9 cellular contexts compared by ENCODE assay signal in the genomic region with DNA sequence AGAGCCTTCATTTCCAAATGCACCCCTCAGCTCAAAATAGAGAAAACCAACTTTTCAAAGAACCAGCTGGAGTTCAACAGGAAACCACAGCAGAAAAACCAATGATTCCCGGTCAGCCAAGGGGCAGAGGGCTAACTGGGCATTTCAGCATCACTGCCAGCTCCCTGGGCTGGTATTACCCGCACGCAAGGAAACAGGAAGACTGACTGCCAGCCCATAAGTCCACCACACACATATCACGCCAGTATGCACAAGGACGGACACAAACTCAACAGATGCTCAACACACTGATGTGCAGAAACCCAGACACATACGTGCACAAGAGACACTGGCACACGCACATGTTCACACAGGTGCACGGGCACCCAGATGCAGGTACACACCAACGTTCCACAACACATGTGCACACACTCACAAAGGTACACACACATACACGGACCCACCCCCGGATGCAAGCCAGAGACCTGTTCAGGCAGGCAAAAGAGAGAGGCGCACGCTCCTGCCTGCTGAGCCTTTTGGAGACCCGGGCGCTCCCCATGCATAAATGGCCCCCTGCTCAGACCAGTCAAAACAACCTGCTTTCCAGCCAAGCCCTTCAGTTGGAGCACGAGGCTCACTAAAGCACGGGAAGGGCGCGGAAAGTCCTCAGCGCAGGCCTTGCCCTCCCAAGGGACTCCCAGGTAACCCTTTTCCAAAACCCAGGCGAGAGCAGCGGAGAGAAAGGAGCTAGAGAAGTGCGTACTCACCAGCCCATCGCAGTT. TPM values are rescaled to one million over a fixed set of nuclear protein-coding genes. Genes with fewer than 3 reads are reported as not detected.
A peak's percentile ranks its signal among the peaks of the same experiment; 100 is the strongest.
DNase-seq lines count a peak whose midpoint lies in the region; ATAC-seq and TF ChIP-seq lines count a peak whose summit lies in the region.
"Had no signal": no experiment of that assay in that cellular context is flagged by ENCODE, and none has a peak within 500 bp of the region (broad histone marks: within the 10 kb centered on the region; RNA-seq: fewer than 3 reads in every experiment).

No MANE protein-coding gene starts in this region.

- no peaks in the 10 kb centered on the region for H3K9me3 Mint-ChIP-seq in chondrocyte (ENCODE audit: low read depth)
- H3K9me3 Mint-ChIP-seq in CD14-positive monocyte, result peaks cover 0 to 14% (median 6%) of the 10 kb centered on the region in 7 donors
- no peaks in the 10 kb centered on the region for H3K9me3 Mint-ChIP-seq in T-cell
- H3K9me3 Mint-ChIP-seq: stimulated activated naive CD8-positive, alpha-beta T cell treated with anti-CD3 and anti-CD28 coated beads, Interleukin-15, Interleukin-2, amounts not matched to agents 100 ng/mL and 50 ng/mL, for 24 hours had no signal

- WGBS in right lobe of liver (ENCODE audit: insufficient coverage, low coverage, low lambda C conversion rate, missing lambda C conversion rate), result 16% methylated on average over 5 of the region's 24 CpGs

- TF ChIP-seq POLR2A in right lobe of liver (IDR thresholded peaks at IDR 0.05), result no peak

- H3K27ac ChIP-seq in right lobe of liver (no peak overlapping the region), subcutaneous abdominal adipose tissue (ENCODE audit: low read depth, low read length) (no peak overlapping the region)

- peak overlapping the region; percentile 54 for H3K27ac Mint-ChIP-seq in chondrocyte (ENCODE audit: unreplicated experiment)
- H3K27ac Mint-ChIP-seq in CD14-positive monocyte, result no peak overlapping the region
- H3K27ac Mint-ChIP-seq in T-cell, result no peak overlapping the region
- H3K27ac Mint-ChIP-seq: stimulated activated naive CD8-positive, alpha-beta T cell treated with anti-CD3 and anti-CD28 coated beads, Interleukin-15, Interleukin-2, amounts not matched to agents 100 ng/mL and 50 ng/mL, for 24 hours had no signal

- intact Hi-C loops in right lobe of liver (cut with DNase I) (no loop called here), CD14-positive monocyte (cut with micrococcal nuclease) (no loop called here)

- H3K4me1 Mint-ChIP-seq in chondrocyte (ENCODE audit: low read depth) (peaks cover 24% of the 10 kb centered on the region), CD14-positive monocyte (peaks cover 14% of the 10 kb centered on the region), T-cell (peaks cover 7 to 21% (median 15%) of the 10 kb centered on the region in 3 donors)

- no peaks in the 10 kb centered on the region for H3K36me3 ChIP-seq in right lobe of liver
- peaks cover 0 to 12% (median 8%) of the 10 kb centered on the region in 5 donors for H3K36me3 ChIP-seq in subcutaneous abdominal adipose tissue (ENCODE audit: control insufficient read depth in 5 of 5, insufficient read depth in 5 of 5, low read length in 5 of 5)

- CTCF ChIA-PET in T-cell (lab: Charles Lee), result no interaction called here

- H3K36me3 Mint-ChIP-seq in chondrocyte (ENCODE audit: low read depth) (peaks cover 3% of the 10 kb centered on the region), CD14-positive monocyte (peaks cover 0 to 8% of the 10 kb centered on the region in 2 donors), T-cell (no peaks in the 10 kb centered on the region)

- H3K9me3 ChIP-seq in right lobe of liver (no peaks in the 10 kb centered on the region), subcutaneous abdominal adipose tissue (ENCODE audit: control insufficient read depth in 5 of 5, low read length in 5 of 5) (no peaks in the 10 kb centered on the region)

- H3K27me3 Mint-ChIP-seq in chondrocyte (ENCODE audit: low read depth), result peaks cover 33% of the 10 kb centered on the region
- peaks cover 55 to 70% (median 63%) of the 10 kb centered on the region in 3 donors for H3K27me3 Mint-ChIP-seq in CD14-positive monocyte (ENCODE audit: low read depth in 3 of 3)
- peaks cover 49 to 55% of the 10 kb centered on the region in 2 donors for H3K27me3 Mint-ChIP-seq in T-cell

- peaks cover 0 to 16% of the 10 kb centered on the region in 2 donors for H3K27me3 ChIP-seq in right lobe of liver
- peaks cover 0 to 13% (median 3%) of the 10 kb centered on the region in 5 donors for H3K27me3 ChIP-seq in subcutaneous abdominal adipose tissue (ENCODE audit: control insufficient read depth in 5 of 5, insufficient read depth in 4 of 5, low read length in 5 of 5)

- H3K4me1 ChIP-seq in right lobe of liver, result peaks cover 0 to 14% (median 0%) of the 10 kb centered on the region in 4 donors
- H3K4me1 ChIP-seq in subcutaneous abdominal adipose tissue (ENCODE audit: control insufficient read depth in 5 of 5, insufficient read depth in 5 of 5, low read length in 5 of 5), result peaks cover 7 to 61% (median 34%) of the 10 kb centered on the region in 5 donors

- H3K9ac ChIP-seq in subcutaneous abdominal adipose tissue (ENCODE audit: low read length in 5 of 5), result peak overlapping the region in 3 of 5 donors; percentile 48 to 87 (median 74)

- DNase-seq in NCI-H2171 treated with DMSO at 0.1 percent for 48 hours (lab: John Stamatoyannopoulos, UW) (peak; percentile 36), NCI-H2171 (lab: John Stamatoyannopoulos, UW) (no peak), chondrocyte (ENCODE audit: low spot score) (peak; percentile 76), right lobe of liver (peak in 2 of 3 donors; percentile 6 to 14), CD14-positive monocyte (ENCODE audit: low spot score) (no peak), T-cell (no peak), occipital lobe (lab: John Stamatoyannopoulos, UW) (no peak)

- peak overlapping the region; percentile 70 for H3K4me3 Mint-ChIP-seq in chondrocyte (ENCODE audit: unreplicated experiment)
- H3K4me3 Mint-ChIP-seq in CD14-positive monocyte, result peak overlapping the region in 1 of 2 donors; percentile 82
- peak overlapping the region in 1 of 3 donors; percentile 61 for H3K4me3 Mint-ChIP-seq in T-cell
- H3K4me3 Mint-ChIP-seq: stimulated activated naive CD8-positive, alpha-beta T cell treated with anti-CD3 and anti-CD28 coated beads, Interleukin-15, Interleukin-2, amounts not matched to agents 100 ng/mL and 50 ng/mL, for 24 hours had no signal

- POLR2A ChIA-PET in T-cell (lab: Charles Lee), result interaction anchor here in 1 of 2 donors (0.7 kb wide), 1 partner anchor 62 kb away, joined by 4 read pairs; no protein-coding TSS in a partner anchor

- TF ChIP-seq CTCF in chondrocyte (IDR thresholded peaks at IDR 0.05) (peak; percentile 8), right lobe of liver (IDR thresholded peaks at IDR 0.05) (no peak), CD14-positive monocyte (IDR thresholded peaks at IDR 0.05) (no peak)

- H3K4me3 ChIP-seq in right lobe of liver, result peak overlapping the region; percentile 33 to 49 (median 35)
- H3K4me3 ChIP-seq in subcutaneous abdominal adipose tissue (ENCODE audit: low read depth in 1 of 5, low read length in 5 of 5), result peak overlapping the region; percentile 70 to 87 (median 74)

- ATAC-seq in right lobe of liver (no peak), T-cell (replicated peaks in 1 of 4) (no peak)

RNA-seq across cellular contexts. Expression of a gene that starts 2.1 kb away (rescaled TPM):
- total RNA-seq in chondrocyte (17.9 to 93.2 TPM (median 91.2 TPM) in 3 replicates), right lobe of liver (10 to 100 TPM in 5 of 6 experiments, 1 to 10 TPM in 1; 6.3 to 18.9 (median 13.5) TPM), T-cell (under 1 TPM in 2 of 5 donors, not detected in 3; 0.09 to 0.23 TPM), occipital lobe (0.78 TPM)
- under 1 TPM in 1 of 2 donors, not detected in 1; 0.74 TPM for polyA plus RNA-seq in CD14-positive monocyte

Comparison
In these comparisons a context has a peak if more than half of its experiments do, and no peak if none do; other contexts are left out.
1. DNase-seq: peak in NCI-H2171 treated with DMSO at 0.1 percent for 48 hours (single experiment), chondrocyte (single experiment) and right lobe of liver (2 of 3); none in NCI-H2171 (single experiment), CD14-positive monocyte (single experiment), T-cell (0 of 34) and occipital lobe (single experiment).